ENCODE assay signal across 28 cellular contexts in genomic region chr21:29832217-29832616, GRCh38.
"Had no signal": no experiment of that assay in that cellular context is flagged by ENCODE, and none has a peak within 500 bp of the region (broad histone marks: within the 10 kb centered on the region; RNA-seq: fewer than 3 reads in every experiment).

No MANE protein-coding gene starts in this region.

- H3K27ac ChIP-seq: colonic mucosa, coronary artery, dorsolateral prefrontal cortex, epithelial cell of prostate, esophagus muscularis mucosa, esophagus squamous epithelium, foreskin keratinocyte, gastrocnemius medialis, gastroesophageal sphincter, heart left ventricle, heart right ventricle had no signal

- ATAC-seq: effector memory CD8-positive, alpha-beta T cell; esophagus mucosa; foreskin keratinocyte; gastrocnemius medialis; gastroesophageal sphincter; heart left ventricle; heart right ventricle had no signal

- H3K4me1 ChIP-seq: colonic mucosa, esophagus muscularis mucosa, esophagus squamous epithelium, gastrocnemius medialis, gastroesophageal sphincter, heart left ventricle, heart right ventricle had no signal

- H3K36me3 ChIP-seq: colonic mucosa, esophagus muscularis mucosa, esophagus squamous epithelium, gastrocnemius medialis, gastroesophageal sphincter, heart left ventricle, heart right ventricle had no signal

- H3K27me3 ChIP-seq: colonic mucosa, esophagus muscularis mucosa, esophagus squamous epithelium, foreskin keratinocyte, gastrocnemius medialis, gastroesophageal sphincter had no signal

- H3K9me3 ChIP-seq: colonic mucosa, gastrocnemius medialis had no signal

- DNase-seq: colonic mucosa; cortex of kidney; dermis blood vessel endothelial cell; dorsolateral prefrontal cortex; effector CD4-positive, alpha-beta T cell; effector CD8-positive, alpha-beta T cell; effector memory CD4-positive, alpha-beta T cell; effector memory CD8-positive, alpha-beta T cell; endodermal cell; erythroblast; esophagus squamous epithelium; foreskin fibroblast; foreskin keratinocyte; foreskin melanocyte; gastrocnemius medialis; glutamatergic neuron; head of caudate nucleus; heart left ventricle; heart right ventricle had no signal

- H3K4me3 ChIP-seq: colonic mucosa, coronary artery, dorsolateral prefrontal cortex, esophagus muscularis mucosa, esophagus squamous epithelium, gastrocnemius medialis, gastroesophageal sphincter, heart left ventricle, heart right ventricle had no signal

- FAIRE-seq: colon, endometrium, endothelial cell of umbilical vein, frontal cortex had no signal
